ENCODE assay signal across 8 cellular contexts in the genomic region with DNA sequence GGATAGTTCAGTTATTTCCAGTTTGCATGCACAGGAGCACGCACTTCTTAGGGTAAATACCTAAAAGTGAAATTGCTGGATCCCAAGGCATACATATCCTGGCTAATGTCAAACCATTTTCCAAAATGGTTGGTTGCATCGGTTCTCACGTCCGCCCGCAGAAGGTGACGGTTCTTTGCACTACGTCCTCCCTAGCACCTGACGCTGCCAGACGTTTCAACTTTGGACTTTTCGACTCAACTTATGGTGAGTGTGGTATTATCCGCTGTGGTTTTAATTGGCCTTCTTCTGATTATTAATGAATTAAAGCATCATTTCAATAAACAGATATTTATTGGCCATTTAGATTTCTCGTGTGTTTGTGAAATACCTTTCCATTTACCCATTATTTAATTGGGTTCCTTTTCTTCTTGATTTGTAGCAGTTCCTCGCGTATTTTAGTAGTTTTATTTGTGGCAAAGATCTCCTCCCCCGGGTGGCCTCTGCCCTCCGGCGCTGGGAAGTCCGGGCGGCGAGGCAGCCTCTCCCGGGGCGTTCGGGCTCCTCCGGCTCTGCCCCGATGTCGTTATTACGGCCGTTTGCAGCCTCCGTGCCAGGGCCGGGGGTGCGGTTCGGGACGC. TPM values are rescaled to one million over a fixed set of nuclear protein-coding genes. Genes with fewer than 3 reads are reported as not detected.
DNase-seq lines count a peak whose midpoint lies in the region; ATAC-seq and TF ChIP-seq lines count a peak whose summit lies in the region.

Gene JHY (plus strand): TSS at position 571 of the 620 bp plus-strand sequence. CDS start 3,091 bp downstream, outside the sequence.

- peak within 1 kb of the TSS; percentile 94 for H3K27ac Mint-ChIP-seq in central memory CD8-positive, alpha-beta T cell (ENCODE audit: low read depth)

- no peaks in the 10 kb centered on the region for H3K9me3 ChIP-seq in HUES64 (ENCODE audit: insufficient read depth, low read depth, low read length)
- H3K9me3 ChIP-seq in muscle layer of colon (ENCODE audit: low read length) = no peaks in the 10 kb centered on the region

- H3K4me3 ChIP-seq in AG04449 (ENCODE audit: low read depth, low read length) = peak within 1 kb of the TSS; percentile 65
- peak within 1 kb of the TSS; percentile 72 for H3K4me3 ChIP-seq in HUES64 (ENCODE audit: low read length)
- H3K4me3 ChIP-seq in muscle layer of colon (ENCODE audit: low read depth in 1 of 2, low read length in 2 of 2) = peak within 1 kb of the TSS; percentile 67 to 70

- no peak for ATAC-seq in central memory CD8-positive, alpha-beta T cell (replicated peaks; ENCODE audit: extremely low read depth, poor library complexity, severe bottlenecking)
- ATAC-seq in HG03521 (IDR thresholded peaks at IDR 0.05; ENCODE audit: unreplicated experiment) = no peak
- no peak for ATAC-seq in GM21576 (IDR thresholded peaks at IDR 0.05; ENCODE audit: unreplicated experiment)

- peaks cover 14% of the 10 kb centered on the region for H3K36me3 Mint-ChIP-seq in central memory CD8-positive, alpha-beta T cell (ENCODE audit: insufficient read depth)

- H3K27ac ChIP-seq in HUES64 (ENCODE audit: low read depth, low read length) (peak within 1 kb of the TSS; percentile 46; the same call in 1 of the 2 replicates), muscle layer of colon (ENCODE audit: low read depth, low read length) (peak within 1 kb of the TSS; percentile 27)

- WGBS in HUES64 = 26% methylated on average over 32 of the region's 33 CpGs

- POLR2A ChIA-PET in AG04449 (lab: Yijun Ruan, JAX) (no interaction called here), HEK293T (lab: Yijun Ruan, JAX) (no interaction called here)

- H3K27me3 ChIP-seq in HUES64 (ENCODE audit: insufficient read depth, low read length) (peaks cover 23% of the 10 kb centered on the region), muscle layer of colon (ENCODE audit: control insufficient read depth in 1 of 2, insufficient read depth in 2 of 2, low read length in 2 of 2) (no peaks in the 10 kb centered on the region)

- H3K9ac ChIP-seq in HUES64 (ENCODE audit: low read depth, low read length) = peak within 1 kb of the TSS; percentile 57
- peak within 1 kb of the TSS; percentile 34 for H3K9ac ChIP-seq in muscle layer of colon (ENCODE audit: low read length)

- peaks cover 54% of the 10 kb centered on the region for H3K4me1 Mint-ChIP-seq in central memory CD8-positive, alpha-beta T cell

- H3K4me3 Mint-ChIP-seq in central memory CD8-positive, alpha-beta T cell = peak within 1 kb of the TSS; percentile 88

- H3K27me3 Mint-ChIP-seq in central memory CD8-positive, alpha-beta T cell = no peaks in the 10 kb centered on the region

- H3K36me3 ChIP-seq in HUES64 (ENCODE audit: insufficient read depth, low read length) (no peaks in the 10 kb centered on the region), muscle layer of colon (ENCODE audit: insufficient read depth, low read length) (no peaks in the 10 kb centered on the region)

- CTCF ChIA-PET in AG04449 (lab: Yijun Ruan, JAX) (interaction anchor here (0.9 to 1.4 kb wide), 3 partner anchors 9 to 301 kb away, joined by 3 to 5 read pairs (median 3); no protein-coding TSS in a partner anchor), HEK293T (lab: Yijun Ruan, JAX) (no interaction called here)

- H3K9me3 Mint-ChIP-seq in central memory CD8-positive, alpha-beta T cell = no peaks in the 10 kb centered on the region

- DNase-seq in AG04449 (ENCODE audit: low read depth, low spot score) (no peak), HEK293T (ENCODE audit: extremely low spot score) (no peak), SIG-M5 treated with dmso at 0.1 percent for 504 hours (lab: John Stamatoyannopoulos, UW; ENCODE audit: unreplicated experiment) (no peak)
- DNase-seq in central memory CD8-positive, alpha-beta T cell (ENCODE audit: low spot score in 2 of 2) = no peak

- H3K4me1 ChIP-seq in HUES64 (ENCODE audit: insufficient read depth, low read length) (peaks cover 16% of the 10 kb centered on the region), muscle layer of colon (ENCODE audit: insufficient read depth, low read length) (no peaks in the 10 kb centered on the region)

- TF ChIP-seq CTCF in AG04449 (IDR thresholded peaks at IDR 0.05; ENCODE audit: insufficient read depth, low read length, missing control alignments) = no peak

TF ChIP-seq in HEK293T, 16 proteins besides CTCF, POLR2A, EP300 and RAD21:
- no peak for TF ChIP-seq HDGF (IDR thresholded peaks at IDR 0.05; ENCODE audit: borderline replicate concordance)
- no peak for TF ChIP-seq FOXM1 (IDR thresholded peaks at IDR 0.05; ENCODE audit: borderline replicate concordance)
- no peak for TF ChIP-seq FOXA1 (IDR thresholded peaks at IDR 0.05)
- TF ChIP-seq SUZ12 (IDR thresholded peaks at IDR 0.05) = no peak
- TF ChIP-seq SP1 (IDR thresholded peaks at IDR 0.05) = no peak
- no peak for TF ChIP-seq NFRKB (IDR thresholded peaks at IDR 0.05)
- TF ChIP-seq PKNOX1 (IDR thresholded peaks at IDR 0.05) = no peak
- TF ChIP-seq TARDBP (IDR thresholded peaks at IDR 0.05) = no peak
- no peak for TF ChIP-seq BHLHE40 (IDR thresholded peaks at IDR 0.05; ENCODE audit: borderline replicate concordance)
- no peak for TF ChIP-seq L3MBTL2 (conservative IDR thresholded peaks at IDR 0.05)
- TF ChIP-seq ARNT (IDR thresholded peaks at IDR 0.05) = no peak
- TF ChIP-seq ELF4 (IDR thresholded peaks at IDR 0.05) = no peak
- no peak for TF ChIP-seq FOXK2 (IDR thresholded peaks at IDR 0.05)
- TF ChIP-seq CTBP1 (IDR thresholded peaks at IDR 0.05; ENCODE audit: borderline replicate concordance) = no peak
- TF ChIP-seq ZNF384 (IDR thresholded peaks at IDR 0.05) = no peak
- no peak for TF ChIP-seq LEF1 (IDR thresholded peaks at IDR 0.05; ENCODE audit: borderline replicate concordance)

RNA-seq across cellular contexts. Expression of gene JHY, which starts in this region (rescaled TPM):
- polyA plus RNA-seq in HUES64 (2013, experiment 1 of 2) = 0.60 TPM
- polyA plus RNA-seq in HUES64 (2013, experiment 2 of 2) = 0.82 TPM
